Comparison of ENCODE assay signal across 1 cellular context in genomic region chr14:58427289-58428010, GRCh38.
TF ChIP-seq lines count a peak whose summit lies in the region.

KIAA0586 (plus strand) TSS chr14:58427719; CDS start chr14:58428265, 546 bp downstream.
TIMM9 (minus strand) TSS chr14:58427531; CDS start chr14:58411945, 15,586 bp downstream.

TF ChIP-seq in HEK293, 187 proteins besides CTCF, POLR2A, EP300 and RAD21 (continued from another document and continues in another):
- TF ChIP-seq HIC1 (tag by site-specific recombination; IDR thresholded peaks at IDR 0.05) (peak; percentile 70; the same call in 1 of the 2 replicates), ZBTB26 (tag by site-specific recombination; optimal IDR thresholded peaks at IDR 0.05) (no peak), ZNF362 (tag by site-specific recombination; IDR thresholded peaks at IDR 0.05) (no peak), ZNF514 (tag by site-specific recombination; IDR thresholded peaks at IDR 0.05) (no peak), ZNF843 (tag by site-specific recombination; IDR thresholded peaks at IDR 0.05) (0 out of 2 replicates have a peak, but pooled peaks have one; percentile 24), ZNF580 (tag by site-specific recombination; IDR thresholded peaks at IDR 0.05) (peak; percentile 96), ZNF529 (tag by site-specific recombination; IDR thresholded peaks at IDR 0.05; ENCODE audit: insufficient replicate concordance) (no peak), ZSCAN5A (tag by site-specific recombination; IDR thresholded peaks at IDR 0.05) (peak; percentile 76; the same call in 1 of the 2 replicates), ZSCAN30 (tag by site-specific recombination; IDR thresholded peaks at IDR 0.05) (peak; percentile 81), ZNF24 (tag by site-specific recombination; IDR thresholded peaks at IDR 0.05) (0 out of 2 replicates have a peak, but pooled peaks have one; percentile 26), ZNF585B (tag by site-specific recombination; IDR thresholded peaks at IDR 0.05) (no peak), OSR2 (tag by site-specific recombination; IDR thresholded peaks at IDR 0.05) (peak; percentile 29; the same call in 1 of the 2 replicates), ZEB2 (tag by site-specific recombination; IDR thresholded peaks at IDR 0.05) (no peak; the same call in 1 of the 2 replicates), ZNF174 (tag by site-specific recombination; IDR thresholded peaks at IDR 0.05) (no peak; the same call in 1 of the 2 replicates), ZNF518A (tag by site-specific recombination; conservative IDR thresholded peaks at IDR 0.05; ENCODE audit: low read depth) (peak; percentile 63; the same call in 1 of the 2 replicates), YY2 (tag by site-specific recombination; IDR thresholded peaks at IDR 0.05) (no peak), ZBTB48 (tag by site-specific recombination; IDR thresholded peaks at IDR 0.05) (peak; percentile 92), TSHZ1 (tag by site-specific recombination; IDR thresholded peaks at IDR 0.05; ENCODE audit: borderline replicate concordance) (no peak), ZSCAN23 (tag by site-specific recombination; IDR thresholded peaks at IDR 0.05) (peak; percentile 24; the same call in 1 of the 2 replicates), ZNF513 (tag by site-specific recombination; IDR thresholded peaks at IDR 0.05) (no peak; the same call in 1 of the 2 replicates), ZNF621 (tag by site-specific recombination; IDR thresholded peaks at IDR 0.05) (no peak), ZNF626 (tag by site-specific recombination; IDR thresholded peaks at IDR 0.05) (peak; percentile 80; the same call in 1 of the 2 replicates), ZNF530 (tag by site-specific recombination; IDR thresholded peaks at IDR 0.05; ENCODE audit: low read depth) (no peak), RBAK (tag by site-specific recombination; IDR thresholded peaks at IDR 0.05) (0 out of 2 replicates have a peak, but pooled peaks have one; percentile 25), ZNF664 (tag by site-specific recombination; IDR thresholded peaks at IDR 0.05) (peak; percentile 59; the same call in 1 of the 2 replicates), ZNF202 (tag by site-specific recombination; IDR thresholded peaks at IDR 0.05; ENCODE audit: borderline replicate concordance) (no peak), TRIM28 (IDR thresholded peaks at IDR 0.05; ENCODE audit: borderline replicate concordance, low read length) (peak; percentile 88), ZNF394 (tag by site-specific recombination; IDR thresholded peaks at IDR 0.05; ENCODE audit: borderline replicate concordance) (peak; percentile 72), ZNF19 (tag by site-specific recombination; IDR thresholded peaks at IDR 0.05; ENCODE audit: low read depth) (no peak), ZNF324 (tag by site-specific recombination; IDR thresholded peaks at IDR 0.05) (0 out of 2 replicates have a peak, but pooled peaks have one; percentile 68), SETDB1 (IDR thresholded peaks at IDR 0.05; ENCODE audit: insufficient read length, low read length) (peak; percentile 82), ZNF548 (tag by site-specific recombination; IDR thresholded peaks at IDR 0.05) (no peak), ZNF214 (tag by site-specific recombination; IDR thresholded peaks at IDR 0.05; ENCODE audit: borderline replicate concordance) (no peak), PRDM10 (tag by site-specific recombination; IDR thresholded peaks at IDR 0.05) (peak; percentile 98)
